ENCODE assay signal across 6 cellular contexts in genomic region chr5:79186455-79186854, GRCh38.
"Had no signal": no experiment of that assay in that cellular context is flagged by ENCODE, and none has a peak within 500 bp of the region (broad histone marks: within the 10 kb centered on the region; RNA-seq: fewer than 3 reads in every experiment).

No MANE protein-coding gene starts in this region.

- H3K4me2 ChIP-seq: GM23338 had no signal

- H2AFZ ChIP-seq: GM23338 had no signal

- H3K9me3 ChIP-seq: HAP-1 had no signal

- H3K36me3 ChIP-seq: HAP-1 had no signal

- DNase-seq: H7, HFFc6 had no signal

- H3K27ac ChIP-seq: HL-60 had no signal

- H3K4me3 ChIP-seq: GM23338, HAP-1, K562 had no signal
